Comparison of ENCODE assay signal across 8 cellular contexts in the genomic region with DNA sequence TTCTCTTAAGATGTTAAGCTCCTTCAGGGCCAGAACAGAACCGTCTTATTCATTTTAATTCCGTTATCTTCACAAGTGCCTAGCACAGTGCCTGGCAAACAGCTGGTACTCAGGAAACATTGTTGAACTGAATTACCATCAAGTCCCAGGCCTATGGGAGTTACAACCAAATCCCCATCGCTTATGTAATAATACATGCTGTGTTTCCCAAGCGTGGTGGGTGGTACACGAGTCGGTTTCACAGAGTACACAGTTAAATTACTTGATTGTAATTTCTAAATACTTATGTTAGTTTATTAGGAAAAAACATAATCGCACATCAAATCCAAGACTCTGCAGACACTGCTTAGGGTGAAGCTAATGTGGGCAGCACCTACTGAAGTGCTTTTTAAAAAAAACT. TPM values are rescaled to one million over a fixed set of nuclear protein-coding genes. Genes with fewer than 3 reads are reported as not detected.
DNase-seq lines count a peak whose midpoint lies in the region; ATAC-seq and TF ChIP-seq lines count a peak whose summit lies in the region.

No MANE protein-coding gene starts in this region.

- TF ChIP-seq RAD21 in neural cell (conservative IDR thresholded peaks at IDR 0.05) = no peak

- H3K27ac ChIP-seq in neural cell (ENCODE audit: low read length) = peak overlapping the region; percentile 80

- no peaks in the 10 kb centered on the region for H3K9me3 Mint-ChIP-seq in activated CD8-positive, alpha-beta memory T cell treated with anti-CD3 and anti-CD28 coated beads, Interleukin-2, amount 10 ng/mL, durations not matched to agents 7 days and 5 days (ENCODE audit: low read depth)

- H3K9ac ChIP-seq in endocrine pancreas (ENCODE audit: control insufficient read depth, insufficient read depth, low read length) (peak overlapping the region; percentile 99), neural cell (ENCODE audit: low read length) (peak overlapping the region; percentile 80)

- peak overlapping the region; percentile 97 for H3K27ac Mint-ChIP-seq in activated CD8-positive, alpha-beta memory T cell treated with anti-CD3 and anti-CD28 coated beads, Interleukin-2, amount 10 ng/mL, durations not matched to agents 7 days and 5 days

- CTCF ChIA-PET in activated CD8-positive, alpha-beta memory T cell treated with anti-CD3 and anti-CD28 coated beads, Interleukin-2, amount 10 ng/mL, durations not matched to agents 7 days and 5 days (lab: Charles Lee) = interaction anchor here (1.0 to 2.1 kb wide), 4 partner anchors 10 to 559 kb away, joined by 3 to 9 read pairs (median 3); no protein-coding TSS in a partner anchor

- no peaks in the 10 kb centered on the region for H3K9me3 ChIP-seq in endocrine pancreas (ENCODE audit: control insufficient read depth, low read length)
- H3K9me3 ChIP-seq in neural cell (ENCODE audit: low read length) = no peaks in the 10 kb centered on the region

- peaks cover 32% of the 10 kb centered on the region for H3K79me2 ChIP-seq in neural cell (replicated peaks; ENCODE audit: insufficient read depth, low read length)

- TF ChIP-seq EP300 in neural cell (conservative IDR thresholded peaks at IDR 0.05; ENCODE audit: poor library complexity, severe bottlenecking) = no peak

- peaks cover 25% of the 10 kb centered on the region for H3K36me3 Mint-ChIP-seq in activated CD8-positive, alpha-beta memory T cell treated with anti-CD3 and anti-CD28 coated beads, Interleukin-2, amount 10 ng/mL, durations not matched to agents 7 days and 5 days

- H3K4me3 Mint-ChIP-seq in activated CD8-positive, alpha-beta memory T cell treated with anti-CD3 and anti-CD28 coated beads, Interleukin-2, amount 10 ng/mL, durations not matched to agents 7 days and 5 days = peak overlapping the region; percentile 95

- H3K36me3 ChIP-seq in endocrine pancreas (ENCODE audit: control insufficient read depth, insufficient read depth, low read length) (no peaks in the 10 kb centered on the region), neural cell (ENCODE audit: insufficient read depth, low read length) (no peaks in the 10 kb centered on the region)

- no peaks in the 10 kb centered on the region for H3F3A ChIP-seq in neural cell (ENCODE audit: insufficient read depth, low read length, poor library complexity, severe bottlenecking)

- H3K4me1 ChIP-seq in endocrine pancreas (ENCODE audit: control insufficient read depth, insufficient read depth, low read length) = peaks cover 19% of the 10 kb centered on the region

- H3K4me1 Mint-ChIP-seq in activated CD8-positive, alpha-beta memory T cell treated with anti-CD3 and anti-CD28 coated beads, Interleukin-2, amount 10 ng/mL, durations not matched to agents 7 days and 5 days = peaks cover 34% of the 10 kb centered on the region

- H3K4me3 ChIP-seq in endocrine pancreas (ENCODE audit: control insufficient read depth, insufficient read depth, low read length) (peak overlapping the region; percentile 94), neural cell (ENCODE audit: low read length) (peak overlapping the region; percentile 76)

- H3K27me3 ChIP-seq in endocrine pancreas (ENCODE audit: control insufficient read depth, insufficient read depth, low read length) (no peaks in the 10 kb centered on the region), neural cell (ENCODE audit: insufficient read depth, low read depth, low read length) (no peaks in the 10 kb centered on the region)

- no peak for TF ChIP-seq CTCF in neural cell (IDR thresholded peaks at IDR 0.05; ENCODE audit: poor library complexity, severe bottlenecking)

- peaks cover 5% of the 10 kb centered on the region for H3K27me3 Mint-ChIP-seq in activated CD8-positive, alpha-beta memory T cell treated with anti-CD3 and anti-CD28 coated beads, Interleukin-2, amount 10 ng/mL, durations not matched to agents 7 days and 5 days

- H2AFZ ChIP-seq in neural cell (ENCODE audit: low read depth, low read length) = peak overlapping the region; percentile 42

- ATAC-seq in activated CD8-positive, alpha-beta memory T cell treated with anti-CD3 and anti-CD28 coated beads, Interleukin-2, amount 10 ng/mL, durations not matched to agents 7 days and 5 days = no peak
- ATAC-seq in HG02588 (IDR thresholded peaks at IDR 0.05; ENCODE audit: unreplicated experiment) = no peak

- H3K9me2 ChIP-seq in neural cell (ENCODE audit: insufficient read depth, low read length) = no peaks in the 10 kb centered on the region

- no peaks in the 10 kb centered on the region for H4K20me1 ChIP-seq in neural cell (ENCODE audit: insufficient read depth)

- DNase-seq in activated CD8-positive, alpha-beta memory T cell treated with anti-CD3 and anti-CD28 coated beads, Interleukin-2, amount 10 ng/mL, durations not matched to agents 7 days and 5 days = no peak
- DNase-seq in activated CD8-positive, alpha-beta memory T cell treated with anti-CD3 and anti-CD28 coated beads, Interleukin-2, amount 50 U/mL, for 48 hours = no peak
- DNase-seq in OCI-M1 (lab: John Stamatoyannopoulos, UW) = peak; percentile 66
- no peak for DNase-seq in cortex of kidney (lab: John Stamatoyannopoulos, UW)
- DNase-seq in NCI-H2227 treated with DMSO at 0.1 percent for 48 hours (lab: John Stamatoyannopoulos, UW) = no peak

- H3K4me2 ChIP-seq in neural cell (ENCODE audit: low read length) = peak overlapping the region; percentile 76

TF ChIP-seq in neural cell, 6 proteins besides CTCF, POLR2A, EP300 and RAD21:
- TF ChIP-seq, protein P1, sequence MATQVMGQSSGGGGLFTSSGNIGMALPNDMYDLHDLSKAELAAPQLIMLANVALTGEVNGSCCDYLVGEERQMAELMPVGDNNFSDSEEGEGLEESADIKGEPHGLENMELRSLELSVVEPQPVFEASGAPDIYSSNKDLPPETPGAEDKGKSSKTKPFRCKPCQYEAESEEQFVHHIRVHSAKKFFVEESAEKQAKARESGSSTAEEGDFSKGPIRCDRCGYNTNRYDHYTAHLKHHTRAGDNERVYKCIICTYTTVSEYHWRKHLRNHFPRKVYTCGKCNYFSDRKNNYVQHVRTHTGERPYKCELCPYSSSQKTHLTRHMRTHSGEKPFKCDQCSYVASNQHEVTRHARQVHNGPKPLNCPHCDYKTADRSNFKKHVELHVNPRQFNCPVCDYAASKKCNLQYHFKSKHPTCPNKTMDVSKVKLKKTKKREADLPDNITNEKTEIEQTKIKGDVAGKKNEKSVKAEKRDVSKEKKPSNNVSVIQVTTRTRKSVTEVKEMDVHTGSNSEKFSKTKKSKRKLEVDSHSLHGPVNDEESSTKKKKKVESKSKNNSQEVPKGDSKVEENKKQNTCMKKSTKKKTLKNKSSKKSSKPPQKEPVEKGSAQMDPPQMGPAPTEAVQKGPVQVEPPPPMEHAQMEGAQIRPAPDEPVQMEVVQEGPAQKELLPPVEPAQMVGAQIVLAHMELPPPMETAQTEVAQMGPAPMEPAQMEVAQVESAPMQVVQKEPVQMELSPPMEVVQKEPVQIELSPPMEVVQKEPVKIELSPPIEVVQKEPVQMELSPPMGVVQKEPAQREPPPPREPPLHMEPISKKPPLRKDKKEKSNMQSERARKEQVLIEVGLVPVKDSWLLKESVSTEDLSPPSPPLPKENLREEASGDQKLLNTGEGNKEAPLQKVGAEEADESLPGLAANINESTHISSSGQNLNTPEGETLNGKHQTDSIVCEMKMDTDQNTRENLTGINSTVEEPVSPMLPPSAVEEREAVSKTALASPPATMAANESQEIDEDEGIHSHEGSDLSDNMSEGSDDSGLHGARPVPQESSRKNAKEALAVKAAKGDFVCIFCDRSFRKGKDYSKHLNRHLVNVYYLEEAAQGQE (IDR thresholded peaks at IDR 0.05; ENCODE audit: borderline replicate concordance) = no peak
- no peak for TF ChIP-seq MXI1 (conservative IDR thresholded peaks at IDR 0.05; ENCODE audit: poor library complexity, severe bottlenecking)
- TF ChIP-seq SMC3 (conservative IDR thresholded peaks at IDR 0.05; ENCODE audit: poor library complexity) = no peak
- no peak for TF ChIP-seq EZH2 (IDR thresholded peaks at IDR 0.05; ENCODE audit: borderline replicate concordance, insufficient read depth, low read length, poor library complexity, severe bottlenecking)
- no peak for TF ChIP-seq TAF1 (IDR thresholded peaks at IDR 0.05; ENCODE audit: low read depth)
- no peak for TF ChIP-seq POLR2AphosphoS5 (IDR thresholded peaks at IDR 0.05)

RNA-seq across cellular contexts. Expression of gene ANGEL2, which starts 1.0 kb away (rescaled TPM):
- 10 to 100 TPM; 44.2 to 56.4 TPM for total RNA-seq in activated CD8-positive, alpha-beta memory T cell treated with anti-CD3 and anti-CD28 coated beads, Interleukin-2, amount 10 ng/mL, durations not matched to agents 7 days and 5 days
- polyA plus RNA-seq in neural cell = 58.7 and 60.7 TPM in 2 replicates
- 72.2 and 73.8 TPM in 2 replicates for polyA minus RNA-seq in neural cell

RNA-seq across cellular contexts. Expression of gene RPS6KC1, which starts 36.4 kb away (rescaled TPM):
- total RNA-seq in activated CD8-positive, alpha-beta memory T cell treated with anti-CD3 and anti-CD28 coated beads, Interleukin-2, amount 10 ng/mL, durations not matched to agents 7 days and 5 days = 10 to 100 TPM in 1 of 2 experiments, 1 to 10 TPM in 1; 9.5 to 14.6 TPM
- 26.0 and 28.1 TPM in 2 replicates for polyA plus RNA-seq in neural cell
- polyA minus RNA-seq in neural cell = 81.8 and 84.4 TPM in 2 replicates
